ENCODE assay signal across 8 cellular contexts in genomic region chr9:107137495-107138202, GRCh38.
A peak's percentile ranks its signal among the peaks of the same experiment; 100 is the strongest.
DNase-seq lines count a peak whose midpoint lies in the region; ATAC-seq and TF ChIP-seq lines count a peak whose summit lies in the region.

No MANE protein-coding gene starts in this region.

- no peaks in the 10 kb centered on the region for H3K27me3 Mint-ChIP-seq in GM23338 (ENCODE audit: insufficient read depth, low read depth, poor library complexity)
- peaks cover 9% of the 10 kb centered on the region for H3K27me3 Mint-ChIP-seq in activated CD8-positive, alpha-beta memory T cell treated with anti-CD3 and anti-CD28 coated beads, Interleukin-2, amount 10 ng/mL, durations not matched to agents 7 days and 5 days

- H3K4me3 ChIP-seq in GM23338 (no peak overlapping the region), fibroblast of the aortic adventitia (ENCODE audit: low read depth, low read length) (peak overlapping the region; percentile 1), subcutaneous abdominal adipose tissue (ENCODE audit: low read depth in 1 of 5, low read length in 5 of 5) (no peak overlapping the region)

- H3K27me3 ChIP-seq in GM23338 (ENCODE audit: insufficient read depth) (no peaks in the 10 kb centered on the region), subcutaneous abdominal adipose tissue (ENCODE audit: control insufficient read depth in 5 of 5, insufficient read depth in 4 of 5, low read length in 5 of 5) (no peaks in the 10 kb centered on the region)

- peak; percentile 77 for ATAC-seq in GM23338
- ATAC-seq in activated CD8-positive, alpha-beta memory T cell treated with anti-CD3 and anti-CD28 coated beads, Interleukin-2, amount 10 ng/mL, durations not matched to agents 7 days and 5 days: no peak

- H3K9me2 ChIP-seq in GM23338 (ENCODE audit: insufficient read depth): 0 out of 2 replicates have a peak, but pooled peaks cover 3% of the 10 kb centered on the region

- no peak overlapping the region for H3K4me2 ChIP-seq in GM23338

- DNase-seq in DMS 273 (lab: John Stamatoyannopoulos, UW; ENCODE audit: unreplicated experiment): peak; percentile 64
- no peak for DNase-seq in DMS 273 treated with DMSO at 0.1 percent for 48 hours (lab: John Stamatoyannopoulos, UW)
- DNase-seq in GM23338 (ENCODE audit: low spot score): peak; percentile 78
- DNase-seq in RPMI7951 (ENCODE audit: low read depth): peak; percentile 56
- DNase-seq in fibroblast of the aortic adventitia (ENCODE audit: low read depth): peak; percentile 65
- DNase-seq in activated CD8-positive, alpha-beta memory T cell treated with anti-CD3 and anti-CD28 coated beads, Interleukin-2, amount 10 ng/mL, durations not matched to agents 7 days and 5 days: no peak
- DNase-seq in activated effector memory CD4-positive, alpha-beta T cell treated with anti-CD3 and anti-CD28 coated beads, Interleukin-2, amount 50 U/mL, for 16 hours: no peak

- no peak overlapping the region for H3K4me3 Mint-ChIP-seq in GM23338
- no peak overlapping the region for H3K4me3 Mint-ChIP-seq in activated CD8-positive, alpha-beta memory T cell treated with anti-CD3 and anti-CD28 coated beads, Interleukin-2, amount 10 ng/mL, durations not matched to agents 7 days and 5 days

- H3K36me3 ChIP-seq in GM23338 (ENCODE audit: insufficient read depth): no peaks in the 10 kb centered on the region
- no peaks in the 10 kb centered on the region for H3K36me3 ChIP-seq in subcutaneous abdominal adipose tissue (ENCODE audit: control insufficient read depth in 5 of 5, insufficient read depth in 5 of 5, low read length in 5 of 5)

- no peaks in the 10 kb centered on the region for H3K79me2 ChIP-seq in GM23338 (replicated peaks; ENCODE audit: insufficient read depth)

- H3K4me1 Mint-ChIP-seq in GM23338: no peaks in the 10 kb centered on the region
- H3K4me1 Mint-ChIP-seq in activated CD8-positive, alpha-beta memory T cell treated with anti-CD3 and anti-CD28 coated beads, Interleukin-2, amount 10 ng/mL, durations not matched to agents 7 days and 5 days: no peaks in the 10 kb centered on the region

- H3F3A ChIP-seq in GM23338 (replicated peaks; ENCODE audit: low read depth): no peaks in the 10 kb centered on the region

- H4K20me1 ChIP-seq in GM23338 (replicated peaks; ENCODE audit: insufficient read depth): no peaks in the 10 kb centered on the region

- H3K27ac ChIP-seq in GM23338 (ENCODE audit: low read depth) (no peak overlapping the region), subcutaneous abdominal adipose tissue (ENCODE audit: low read depth, low read length) (peak overlapping the region; percentile 52)

- no peaks in the 10 kb centered on the region for H3K9me3 Mint-ChIP-seq in GM23338
- no peaks in the 10 kb centered on the region for H3K9me3 Mint-ChIP-seq in activated CD8-positive, alpha-beta memory T cell treated with anti-CD3 and anti-CD28 coated beads, Interleukin-2, amount 10 ng/mL, durations not matched to agents 7 days and 5 days (ENCODE audit: low read depth)

- no peak overlapping the region for H3K9ac ChIP-seq in subcutaneous abdominal adipose tissue (ENCODE audit: low read length in 5 of 5)

- TF ChIP-seq CTCF in GM23338 (conservative IDR thresholded peaks at IDR 0.05; ENCODE audit: low read depth in 2 of 2): peak; percentile 80 to 98
- peak; percentile 73 for TF ChIP-seq CTCF in fibroblast of the aortic adventitia (IDR thresholded peaks at IDR 0.05; ENCODE audit: insufficient read depth, low read length)

- H2AFZ ChIP-seq in GM23338: no peak overlapping the region

- CTCF ChIA-PET in activated CD8-positive, alpha-beta memory T cell treated with anti-CD3 and anti-CD28 coated beads, Interleukin-2, amount 10 ng/mL, durations not matched to agents 7 days and 5 days (lab: Charles Lee): interaction anchor here (0.9 to 4.1 kb wide), 7 partner anchors 12 to 204 kb away, joined by 3 to 24 read pairs (median 5); no protein-coding TSS in a partner anchor

- no peaks in the 10 kb centered on the region for H3K4me1 ChIP-seq in GM23338 (ENCODE audit: insufficient read depth)
- peaks cover 7 to 24% (median 20%) of the 10 kb centered on the region in 5 donors for H3K4me1 ChIP-seq in subcutaneous abdominal adipose tissue (ENCODE audit: control insufficient read depth in 5 of 5, insufficient read depth in 5 of 5, low read length in 5 of 5)

- no peaks in the 10 kb centered on the region for H3K9me3 ChIP-seq in subcutaneous abdominal adipose tissue (ENCODE audit: control insufficient read depth in 5 of 5, low read length in 5 of 5)

- no peak overlapping the region for H3K27ac Mint-ChIP-seq in GM23338
- no peak overlapping the region for H3K27ac Mint-ChIP-seq in activated CD8-positive, alpha-beta memory T cell treated with anti-CD3 and anti-CD28 coated beads, Interleukin-2, amount 10 ng/mL, durations not matched to agents 7 days and 5 days

- no peaks in the 10 kb centered on the region for H3K36me3 Mint-ChIP-seq in GM23338 (ENCODE audit: low read depth)
- H3K36me3 Mint-ChIP-seq in activated CD8-positive, alpha-beta memory T cell treated with anti-CD3 and anti-CD28 coated beads, Interleukin-2, amount 10 ng/mL, durations not matched to agents 7 days and 5 days: no peaks in the 10 kb centered on the region

TF ChIP-seq in GM23338, 12 proteins besides CTCF, POLR2A, EP300 and RAD21 (continues in another document):
- TF ChIP-seq JUNB (IDR thresholded peaks at IDR 0.05; ENCODE audit: unreplicated experiment): no peak
- no peak for TF ChIP-seq POLR2AphosphoS5 (IDR thresholded peaks at IDR 0.05; ENCODE audit: low read depth)
- no peak for TF ChIP-seq ETS1 (IDR thresholded peaks at IDR 0.05)
- no peak for TF ChIP-seq ZNF114 (CRISPR knock-in tag; IDR thresholded peaks at IDR 0.05)
- no peak for TF ChIP-seq ZNF331 (CRISPR knock-in tag; IDR thresholded peaks at IDR 0.05; ENCODE audit: low read depth)
- TF ChIP-seq STAT1 (IDR thresholded peaks at IDR 0.05; ENCODE audit: unreplicated experiment): no peak
- TF ChIP-seq REST (IDR thresholded peaks at IDR 0.05; ENCODE audit: unreplicated experiment): no peak
- TF ChIP-seq EZH2 (IDR thresholded peaks at IDR 0.05; ENCODE audit: low read depth, unreplicated experiment): no peak
- no peak for TF ChIP-seq CREB1 (CRISPR knock-in tag; IDR thresholded peaks at IDR 0.05; ENCODE audit: low read depth)
- no peak for TF ChIP-seq NANOG (IDR thresholded peaks at IDR 0.05; ENCODE audit: borderline replicate concordance)
- no peak for TF ChIP-seq EZH2phosphoT487 (IDR thresholded peaks at IDR 0.05; ENCODE audit: unreplicated experiment)

Comparison
In these comparisons a context has a peak if more than half of its experiments do, and no peak if none do; other contexts are left out.
1. DNase-seq: peak in DMS 273 (single experiment), GM23338 (single experiment), RPMI7951 (single experiment) and fibroblast of the aortic adventitia (single experiment); none in DMS 273 treated with DMSO at 0.1 percent for 48 hours (single experiment), activated CD8-positive, alpha-beta memory T cell treated with anti-CD3 and anti-CD28 coated beads, Interleukin-2, amount 10 ng/mL, durations not matched to agents 7 days and 5 days (single experiment) and activated effector memory CD4-positive, alpha-beta T cell treated with anti-CD3 and anti-CD28 coated beads, Interleukin-2, amount 50 U/mL, for 16 hours (single experiment).